In the genomic region with DNA sequence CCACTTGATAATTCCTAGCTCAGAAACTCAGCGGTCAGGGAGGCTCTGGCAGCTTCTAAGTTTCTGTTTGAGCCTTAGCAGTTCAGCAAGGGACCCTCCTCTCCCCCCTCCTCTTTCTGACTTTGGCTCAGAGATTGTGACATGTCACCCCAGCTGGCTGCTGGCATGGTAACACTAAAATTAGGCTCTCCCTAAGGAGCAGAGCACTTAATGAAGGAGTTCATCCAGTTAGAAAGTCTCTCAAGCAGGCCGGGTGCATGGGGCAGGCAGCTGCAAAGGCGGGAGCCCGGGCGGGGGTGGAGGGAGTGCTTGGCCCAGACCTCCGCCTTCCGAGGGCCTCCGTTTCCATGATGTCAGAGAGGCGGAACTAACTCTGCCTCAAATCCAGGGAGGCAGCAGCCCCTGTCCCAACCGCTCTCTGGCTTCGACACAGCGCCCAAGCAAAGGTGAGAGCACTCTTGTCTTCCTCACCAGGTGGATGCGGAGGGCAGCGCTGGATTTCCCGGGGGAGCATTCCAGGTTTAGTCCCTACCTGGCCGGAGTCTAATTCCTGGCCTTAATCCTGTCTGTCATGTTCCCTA, we compare ENCODE assay signal across 9 cellular contexts.
DNase-seq lines count a peak whose midpoint lies in the region; ATAC-seq, FAIRE-seq and TF ChIP-seq lines count a peak whose summit lies in the region.
"Had no signal": no experiment of that assay in that cellular context is flagged by ENCODE, and none has a peak within 500 bp of the region (broad histone marks: within the 10 kb centered on the region; RNA-seq: fewer than 3 reads in every experiment).

No MANE protein-coding gene starts in this region.

- H3K27ac ChIP-seq in left ventricle myocardium inferior (replicated peaks) (peak overlapping the region; percentile 59), prostate gland (no peak overlapping the region), OCI-LY7 (ENCODE audit: low read depth, low read length, poor library complexity, severe bottlenecking) (no peak overlapping the region)

- WGBS in prostate gland = 64% methylated on average over 16 of the region's 16 CpGs

- intact Hi-C loops in left ventricle myocardium inferior (cut with micrococcal nuclease) (no loop called here), prostate gland (cut with DNase I) (no loop called here), OCI-LY7 (cut with micrococcal nuclease; ENCODE audit: unreplicated experiment) (no loop called here)

- H3K9me3 ChIP-seq in left ventricle myocardium inferior (replicated peaks) (no peaks in the 10 kb centered on the region), prostate gland (no peaks in the 10 kb centered on the region), OCI-LY7 (ENCODE audit: low read length) (no peaks in the 10 kb centered on the region)

- peaks cover 20% of the 10 kb centered on the region for H3K36me3 ChIP-seq in left ventricle myocardium inferior
- H3K36me3 ChIP-seq in prostate gland = no peaks in the 10 kb centered on the region
- H3K36me3 ChIP-seq in OCI-LY7 (ENCODE audit: insufficient read depth, low read length) = peaks cover 28% of the 10 kb centered on the region; the same call in 1 of the 2 replicates

- H3K79me2 ChIP-seq in OCI-LY7 (ENCODE audit: insufficient read depth, low read depth, low read length) = no peaks in the 10 kb centered on the region

- no peaks in the 10 kb centered on the region for H3K9me2 ChIP-seq in OCI-LY7 (ENCODE audit: insufficient read depth, low read length)

- no peak overlapping the region for H3K4me2 ChIP-seq in OCI-LY7 (ENCODE audit: low read length)

- FAIRE-seq in D721Med (lab: Jason Lieb, UNC) = no peak

- H2AFZ ChIP-seq in OCI-LY7 (ENCODE audit: low read length) = no peak overlapping the region

- POLR2A ChIA-PET in OCI-LY7 (lab: Charles Lee) = no interaction called here

- H3K27me3 ChIP-seq in left ventricle myocardium inferior (ENCODE audit: low read depth) (peaks cover 8% of the 10 kb centered on the region), prostate gland (replicated peaks; ENCODE audit: insufficient read depth) (no peaks in the 10 kb centered on the region)

- BruUV-seq in OCI-LY7 (replicated peaks; lab: Mats Ljungman, UMichigan) = no TSS peak

- CTCF ChIA-PET in OCI-LY7 (lab: Charles Lee; ENCODE audit: unreplicated experiment) = no interaction called here

- ATAC-seq in GM19395 (IDR thresholded peaks at IDR 0.05; ENCODE audit: unreplicated experiment) = no peak

- H3K4me1 ChIP-seq in left ventricle myocardium inferior = peaks cover 22% of the 10 kb centered on the region
- H3K4me1 ChIP-seq in prostate gland (replicated peaks) = no peaks in the 10 kb centered on the region
- H3K4me1 ChIP-seq in OCI-LY7 (ENCODE audit: insufficient read depth, low read length, poor library complexity, severe bottlenecking) = no peaks in the 10 kb centered on the region

- H4K20me1 ChIP-seq in OCI-LY7 (ENCODE audit: insufficient read depth, low read length) = no peaks in the 10 kb centered on the region

- TF ChIP-seq POLR2A in prostate gland (IDR thresholded peaks at IDR 0.05) = no peak

- H3K4me3 ChIP-seq in left ventricle myocardium inferior (peak overlapping the region; percentile 29), prostate gland (no peak overlapping the region), OCI-LY7 (ENCODE audit: low read depth, low read length, poor library complexity, severe bottlenecking) (no peak overlapping the region)

- peak in 68 of 76 experiments; percentile 13 to 90 (median 68) for DNase-seq in HUDEP-2 (lab: John Stamatoyannopoulos, UW; ENCODE audit: unreplicated experiment in 76 of 76)
- peak; percentile 90 for DNase-seq in SHP77 treated with DMSO at 0.1 percent for 48 hours (lab: John Stamatoyannopoulos, UW)
- peak; percentile 78 for DNase-seq in left ventricle myocardium inferior
- peak; percentile 36 for DNase-seq in prostate gland (ENCODE audit: low spot score)
- DNase-seq in D721Med (ENCODE audit: insufficient read length, low spot score) = no peak
- no peak for DNase-seq in OCI-LY7 (ENCODE audit: low spot score)
- no peak for DNase-seq in NOMO-1 treated with DMSO at 0.1 percent for 48 hours (lab: John Stamatoyannopoulos, UW; ENCODE audit: unreplicated experiment)
- DNase-seq: activated T-cell treated with anti-CD3 and anti-CD28 coated beads, Interleukin-2, amount 50 U/mL, for 1 hour had no signal

- TF ChIP-seq CTCF in left ventricle myocardium inferior (IDR thresholded peaks at IDR 0.05; ENCODE audit: borderline replicate concordance) = no peak
- TF ChIP-seq CTCF in prostate gland (IDR thresholded peaks at IDR 0.05) = no peak
- no peak for TF ChIP-seq CTCF in D721Med (IDR thresholded peaks at IDR 0.05; ENCODE audit: insufficient read depth, missing control alignments)
- TF ChIP-seq CTCF in OCI-LY7 (conservative IDR thresholded peaks at IDR 0.05; ENCODE audit: low read length) = no peak

Comparison
In these comparisons a context has a peak if more than half of its experiments do, and no peak if none do; other contexts are left out.
1. DNase-seq: peak in HUDEP-2 (68 of 76), SHP77 treated with DMSO at 0.1 percent for 48 hours (single experiment), left ventricle myocardium inferior (single experiment) and prostate gland (single experiment); none in D721Med (single experiment), OCI-LY7 (single experiment) and NOMO-1 treated with DMSO at 0.1 percent for 48 hours (single experiment).